ENCODE assay signal across 1 cellular context in the genomic region with DNA sequence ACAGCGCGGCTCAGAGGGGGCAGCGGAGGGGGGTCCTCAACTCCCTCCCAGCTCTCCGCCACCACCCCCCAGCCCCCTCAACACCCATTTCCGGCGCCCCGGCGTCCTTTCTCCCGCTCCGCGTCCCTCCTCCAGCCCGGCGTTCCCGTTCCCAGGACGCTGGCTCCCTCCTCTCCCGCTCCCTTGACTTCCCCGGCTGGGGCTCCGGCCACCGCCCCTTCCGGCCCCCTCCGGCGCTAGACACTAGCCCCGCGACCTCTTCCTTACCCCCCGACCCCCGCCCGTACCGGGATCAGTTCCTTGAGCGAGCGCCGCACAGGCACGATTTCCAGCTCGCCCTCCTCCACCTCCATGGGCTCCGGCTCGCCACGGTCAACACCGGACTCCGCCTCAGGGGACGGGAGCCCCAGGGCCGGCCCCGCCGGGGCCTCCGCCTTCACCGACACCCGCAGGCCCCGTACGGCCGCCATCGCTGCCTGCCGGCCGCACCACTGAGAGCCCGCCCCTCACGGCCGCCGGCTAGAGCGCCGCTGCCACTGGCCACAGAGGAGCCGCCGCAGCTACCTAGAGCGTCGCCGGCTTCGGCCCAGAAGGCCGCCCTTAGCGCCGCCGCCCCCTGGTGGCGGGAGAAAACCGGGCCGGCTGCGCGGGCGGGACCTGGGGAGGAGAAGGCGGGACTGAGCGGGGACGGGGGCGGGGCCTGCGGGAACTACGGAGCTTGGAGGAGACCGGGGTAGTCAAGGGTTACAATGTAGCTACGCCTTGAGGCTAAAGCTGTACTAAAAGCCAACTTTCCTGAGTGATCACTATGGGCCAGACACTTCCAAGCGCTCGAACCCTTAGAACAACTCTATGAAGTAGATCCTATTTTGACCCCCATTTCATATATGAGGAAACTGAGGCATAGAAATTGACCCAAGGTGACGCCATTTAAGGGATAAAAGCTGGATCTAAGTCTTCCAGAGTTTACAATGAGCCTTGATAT.
TF ChIP-seq lines count a peak whose summit lies in the region.

NCBP3 (minus strand) TSS at position 493 of the 985 bp plus-strand sequence; CDS start at position 470, 23 bp downstream.

TF ChIP-seq in HepG2, 621 proteins besides CTCF, POLR2A, EP300 and RAD21 (continued from another document and continues in another):
- TF ChIP-seq ZBTB34 (CRISPR knock-in tag; IDR thresholded peaks at IDR 0.05) (0 out of 2 replicates have a peak, but pooled peaks have one; percentile 19), ZBTB42 (CRISPR knock-in tag; IDR thresholded peaks at IDR 0.05) (no peak), ZNF678 (CRISPR knock-in tag; IDR thresholded peaks at IDR 0.05) (no peak; the same call in 1 of the 2 replicates), ZNF232 (CRISPR knock-in tag; IDR thresholded peaks at IDR 0.05; ENCODE audit: borderline replicate concordance) (0 out of 2 replicates have a peak, but pooled peaks have one; percentile 70), CCDC6 (CRISPR knock-in tag; IDR thresholded peaks at IDR 0.05) (peak; percentile 81), POGZ (CRISPR knock-in tag; IDR thresholded peaks at IDR 0.05) (peak; percentile 97), KDM3A (CRISPR knock-in tag; IDR thresholded peaks at IDR 0.05; ENCODE audit: low read depth) (peak; percentile 83; the same call in 1 of the 2 replicates), CHCHD3 (CRISPR knock-in tag; IDR thresholded peaks at IDR 0.05) (no peak; the same call in 1 of the 2 replicates), ZNF839 (CRISPR knock-in tag; IDR thresholded peaks at IDR 0.05; ENCODE audit: borderline replicate concordance) (no peak), ZMAT3 (CRISPR knock-in tag; conservative IDR thresholded peaks at IDR 0.05) (no peak; the same call in 1 of the 2 replicates), ZSCAN9 (CRISPR knock-in tag; IDR thresholded peaks at IDR 0.05; ENCODE audit: borderline replicate concordance) (peak; percentile 49; the same call in 1 of the 2 replicates), ZNF547 (CRISPR knock-in tag; IDR thresholded peaks at IDR 0.05) (peak; percentile 40; the same call in 1 of the 2 replicates), ZNF501 (CRISPR knock-in tag; IDR thresholded peaks at IDR 0.05) (peak; percentile 98), NAIF1 (CRISPR knock-in tag; IDR thresholded peaks at IDR 0.05; ENCODE audit: borderline replicate concordance) (peak; percentile 87; the same call in 1 of the 2 replicates), NCOR1 (IDR thresholded peaks at IDR 0.05; ENCODE audit: borderline replicate concordance, low read length) (no peak), ZNF569 (CRISPR knock-in tag; IDR thresholded peaks at IDR 0.05; ENCODE audit: borderline replicate concordance) (peak; percentile 64; the same call in 1 of the 2 replicates), KLF15 (CRISPR knock-in tag; IDR thresholded peaks at IDR 0.05; ENCODE audit: borderline replicate concordance) (no peak), ZBTB21 (CRISPR knock-in tag; IDR thresholded peaks at IDR 0.05) (no peak), ZNF343 (CRISPR knock-in tag; IDR thresholded peaks at IDR 0.05) (peak; percentile 76; the same call in 1 of the 2 replicates), HDAC1 (CRISPR knock-in tag; IDR thresholded peaks at IDR 0.05) (peak; percentile 95), ZNF704 (CRISPR knock-in tag; IDR thresholded peaks at IDR 0.05; ENCODE audit: borderline replicate concordance) (0 out of 2 replicates have a peak, but pooled peaks have one; percentile 58), SP2 (CRISPR knock-in tag; IDR thresholded peaks at IDR 0.05) (peak; percentile 58; the same call in 1 of the 2 replicates), DNMT3B (CRISPR knock-in tag; conservative IDR thresholded peaks at IDR 0.05) (peak; percentile 82), THAP9 (CRISPR knock-in tag; IDR thresholded peaks at IDR 0.05; ENCODE audit: borderline replicate concordance) (no peak), ZFP36L2 (CRISPR knock-in tag; IDR thresholded peaks at IDR 0.05) (no peak), ETV6 (CRISPR knock-in tag; conservative IDR thresholded peaks at IDR 0.05) (peak; percentile 68; the same call in 1 of the 2 replicates), TBP (CRISPR knock-in tag; IDR thresholded peaks at IDR 0.05) (no peak), PAWR (CRISPR knock-in tag; IDR thresholded peaks at IDR 0.05; ENCODE audit: borderline replicate concordance) (no peak), NKX3-1 (CRISPR knock-in tag; IDR thresholded peaks at IDR 0.05) (0 out of 2 replicates have a peak, but pooled peaks have one; percentile 54), STAG1 (CRISPR knock-in tag; IDR thresholded peaks at IDR 0.05) (peak; percentile 19; the same call in 1 of the 2 replicates), PTBP1 (IDR thresholded peaks at IDR 0.05; ENCODE audit: low read depth, low read length, poor library complexity, severe bottlenecking) (no peak), SOX6 (IDR thresholded peaks at IDR 0.05) (no peak), SOX6 (CRISPR knock-in tag; IDR thresholded peaks at IDR 0.05) (peak; percentile 34; the same call in 1 of the 2 replicates), ZNF251 (CRISPR knock-in tag; IDR thresholded peaks at IDR 0.05) (no peak), AKNA (CRISPR knock-in tag; IDR thresholded peaks at IDR 0.05; ENCODE audit: borderline replicate concordance) (no peak), SMAD3 (CRISPR knock-in tag; IDR thresholded peaks at IDR 0.05) (peak; percentile 80; the same call in 1 of the 2 replicates)
- TF ChIP-seq, protein P1, sequence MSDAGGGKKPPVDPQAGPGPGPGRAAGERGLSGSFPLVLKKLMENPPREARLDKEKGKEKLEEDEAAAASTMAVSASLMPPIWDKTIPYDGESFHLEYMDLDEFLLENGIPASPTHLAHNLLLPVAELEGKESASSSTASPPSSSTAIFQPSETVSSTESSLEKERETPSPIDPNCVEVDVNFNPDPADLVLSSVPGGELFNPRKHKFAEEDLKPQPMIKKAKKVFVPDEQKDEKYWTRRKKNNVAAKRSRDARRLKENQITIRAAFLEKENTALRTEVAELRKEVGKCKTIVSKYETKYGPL (CRISPR knock-in tag; IDR thresholded peaks at IDR 0.05): no peak
- TF ChIP-seq, protein P2, sequence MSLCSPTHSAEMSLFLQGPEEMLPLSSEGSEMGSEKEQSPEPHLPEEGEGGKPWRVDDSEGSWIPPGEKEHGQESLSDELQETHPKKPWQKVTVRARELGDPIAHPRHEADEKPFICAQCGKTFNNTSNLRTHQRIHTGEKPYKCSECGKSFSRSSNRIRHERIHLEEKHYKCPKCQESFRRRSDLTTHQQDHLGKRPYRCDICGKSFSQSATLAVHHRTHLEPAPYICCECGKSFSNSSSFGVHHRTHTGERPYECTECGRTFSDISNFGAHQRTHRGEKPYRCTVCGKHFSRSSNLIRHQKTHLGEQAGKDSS (CRISPR knock-in tag; IDR thresholded peaks at IDR 0.05; ENCODE audit: borderline replicate concordance, low read depth): peak; percentile 85; the same call in 1 of the 2 replicates
- TF ChIP-seq, protein P3, sequence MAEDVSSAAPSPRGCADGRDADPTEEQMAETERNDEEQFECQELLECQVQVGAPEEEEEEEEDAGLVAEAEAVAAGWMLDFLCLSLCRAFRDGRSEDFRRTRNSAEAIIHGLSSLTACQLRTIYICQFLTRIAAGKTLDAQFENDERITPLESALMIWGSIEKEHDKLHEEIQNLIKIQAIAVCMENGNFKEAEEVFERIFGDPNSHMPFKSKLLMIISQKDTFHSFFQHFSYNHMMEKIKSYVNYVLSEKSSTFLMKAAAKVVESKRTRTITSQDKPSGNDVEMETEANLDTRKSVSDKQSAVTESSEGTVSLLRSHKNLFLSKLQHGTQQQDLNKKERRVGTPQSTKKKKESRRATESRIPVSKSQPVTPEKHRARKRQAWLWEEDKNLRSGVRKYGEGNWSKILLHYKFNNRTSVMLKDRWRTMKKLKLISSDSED (CRISPR knock-in tag; IDR thresholded peaks at IDR 0.05): no peak
- TF ChIP-seq, protein P4, sequence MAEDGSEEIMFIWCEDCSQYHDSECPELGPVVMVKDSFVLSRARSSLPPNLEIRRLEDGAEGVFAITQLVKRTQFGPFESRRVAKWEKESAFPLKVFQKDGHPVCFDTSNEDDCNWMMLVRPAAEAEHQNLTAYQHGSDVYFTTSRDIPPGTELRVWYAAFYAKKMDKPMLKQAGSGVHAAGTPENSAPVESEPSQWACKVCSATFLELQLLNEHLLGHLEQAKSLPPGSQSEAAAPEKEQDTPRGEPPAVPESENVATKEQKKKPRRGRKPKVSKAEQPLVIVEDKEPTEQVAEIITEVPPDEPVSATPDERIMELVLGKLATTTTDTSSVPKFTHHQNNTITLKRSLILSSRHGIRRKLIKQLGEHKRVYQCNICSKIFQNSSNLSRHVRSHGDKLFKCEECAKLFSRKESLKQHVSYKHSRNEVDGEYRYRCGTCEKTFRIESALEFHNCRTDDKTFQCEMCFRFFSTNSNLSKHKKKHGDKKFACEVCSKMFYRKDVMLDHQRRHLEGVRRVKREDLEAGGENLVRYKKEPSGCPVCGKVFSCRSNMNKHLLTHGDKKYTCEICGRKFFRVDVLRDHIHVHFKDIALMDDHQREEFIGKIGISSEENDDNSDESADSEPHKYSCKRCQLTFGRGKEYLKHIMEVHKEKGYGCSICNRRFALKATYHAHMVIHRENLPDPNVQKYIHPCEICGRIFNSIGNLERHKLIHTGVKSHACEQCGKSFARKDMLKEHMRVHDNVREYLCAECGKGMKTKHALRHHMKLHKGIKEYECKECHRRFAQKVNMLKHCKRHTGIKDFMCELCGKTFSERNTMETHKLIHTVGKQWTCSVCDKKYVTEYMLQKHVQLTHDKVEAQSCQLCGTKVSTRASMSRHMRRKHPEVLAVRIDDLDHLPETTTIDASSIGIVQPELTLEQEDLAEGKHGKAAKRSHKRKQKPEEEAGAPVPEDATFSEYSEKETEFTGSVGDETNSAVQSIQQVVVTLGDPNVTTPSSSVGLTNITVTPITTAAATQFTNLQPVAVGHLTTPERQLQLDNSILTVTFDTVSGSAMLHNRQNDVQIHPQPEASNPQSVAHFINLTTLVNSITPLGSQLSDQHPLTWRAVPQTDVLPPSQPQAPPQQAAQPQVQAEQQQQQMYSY (CRISPR knock-in tag; IDR thresholded peaks at IDR 0.05): no peak
